In genomic region chr17:74516561-74516960, GRCh38 we compare ENCODE assay signal across 17 cellular contexts. TPM values are rescaled to one million over a fixed set of nuclear protein-coding genes. Genes with fewer than 3 reads are reported as not detected.
DNase-seq lines count a peak whose midpoint lies in the region; ATAC-seq and TF ChIP-seq lines count a peak whose summit lies in the region.
"Had no signal": no experiment of that assay in that cellular context is flagged by ENCODE, and none has a peak within 500 bp of the region (broad histone marks: within the 10 kb centered on the region; RNA-seq: fewer than 3 reads in every experiment).

No MANE protein-coding gene starts in this region.

- H3K4me3 ChIP-seq in colonic mucosa (no peak overlapping the region), vagina (no peak overlapping the region)
- H3K4me3 ChIP-seq: A549 had no signal

- H3K9me3 ChIP-seq in colonic mucosa (no peaks in the 10 kb centered on the region), vagina (no peaks in the 10 kb centered on the region)

- TF ChIP-seq CTCF in CD14-positive monocyte (IDR thresholded peaks at IDR 0.05) (no peak), colonic mucosa (IDR thresholded peaks at IDR 0.05) (no peak), vagina (IDR thresholded peaks at IDR 0.05) (no peak)

- H3K4me3 Mint-ChIP-seq in CD14-positive monocyte = no peak overlapping the region
- H3K4me3 Mint-ChIP-seq: CD8-positive, alpha-beta memory T cell; HFFc6 had no signal

- H3K27me3 Mint-ChIP-seq in CD14-positive monocyte (ENCODE audit: low read depth in 3 of 3) = peaks cover 0 to 20% (median 9%) of the 10 kb centered on the region in 3 donors

- H3K4me1 ChIP-seq in colonic mucosa (no peaks in the 10 kb centered on the region), vagina (no peaks in the 10 kb centered on the region)
- H3K4me1 ChIP-seq: A549, Caco-2 had no signal

- peaks cover 49 to 56% of the 10 kb centered on the region in 2 donors for H3K36me3 Mint-ChIP-seq in CD14-positive monocyte

- no peaks in the 10 kb centered on the region for H3K36me3 ChIP-seq in colonic mucosa
- no peaks in the 10 kb centered on the region for H3K36me3 ChIP-seq in vagina

- H3K27ac ChIP-seq in colonic mucosa (no peak overlapping the region), vagina (no peak overlapping the region)
- H3K27ac ChIP-seq: A549 had no signal

- H3K4me1 Mint-ChIP-seq in CD14-positive monocyte = peaks cover 63% of the 10 kb centered on the region

- ATAC-seq in HG03175 (IDR thresholded peaks at IDR 0.05; ENCODE audit: unreplicated experiment) = no peak
- ATAC-seq: A549 had no signal

- peak overlapping the region in 4 of 7 donors; percentile 46 to 99 (median 64) for H3K27ac Mint-ChIP-seq in CD14-positive monocyte
- H3K27ac Mint-ChIP-seq: CD8-positive, alpha-beta memory T cell; HFFc6 had no signal

- H3K9me3 Mint-ChIP-seq in CD14-positive monocyte = peaks cover 14 to 31% (median 22%) of the 10 kb centered on the region in 7 donors

- intact Hi-C loops in CD14-positive monocyte (cut with micrococcal nuclease) = no loop called here
- intact Hi-C loops in colonic mucosa (cut with DNase I) = no loop called here
- intact Hi-C loops in vagina (cut with DNase I) = no loop called here

- no peak for DNase-seq in CD14-positive monocyte (ENCODE audit: low spot score)
- peak; percentile 5 for DNase-seq in colonic mucosa
- DNase-seq in islet precursor cell = peak; percentile 37
- DNase-seq in vagina (ENCODE audit: extremely low spot score in 2 of 2) = peak; percentile 65 to 91
- no peak for DNase-seq in NCI-H2171 (lab: John Stamatoyannopoulos, UW)
- DNase-seq: Caco-2; CD8-positive, alpha-beta memory T cell; DND-41; GDM1; HCEC 1CT; HFFc6; IMR-90 had no signal

- no peak for TF ChIP-seq POLR2A in vagina (IDR thresholded peaks at IDR 0.05)

- H3K27me3 ChIP-seq in colonic mucosa = peaks cover 3% of the 10 kb centered on the region
- no peaks in the 10 kb centered on the region for H3K27me3 ChIP-seq in vagina

- no peak overlapping the region for H3K9ac ChIP-seq in colonic mucosa (ENCODE audit: low read depth in 2 of 2, low read length in 2 of 2)

RNA-seq across cellular contexts. Expression of gene CD300LB, which starts 14.7 kb away (rescaled TPM):
- 100 to 1,000 TPM in 1 of 2 donors, 10 to 100 TPM in 1; 88.0 to 102 TPM for polyA plus RNA-seq in CD14-positive monocyte
- total RNA-seq in colonic mucosa (under 1 TPM in 1 of 2 donors, not detected in 1; 0.69 TPM), vagina (0.25 TPM)
- total RNA-seq: Caco-2, H4, HFFc6, IMR-90 had no signal
- polyA plus RNA-seq: A549; AG04450; BJ; CD8-positive, alpha-beta memory T cell; IMR-90 had no signal

RNA-seq across cellular contexts. Expression of gene CD300C, which starts 29.4 kb away (rescaled TPM):
- polyA plus RNA-seq in CD14-positive monocyte = 100 to 1,000 TPM in 1 of 2 donors, 10 to 100 TPM in 1; 93.1 to 141 TPM
- total RNA-seq in colonic mucosa (1 to 10 TPM in 1 of 2 donors, under 1 TPM in 1; 0.35 to 1.1 TPM), vagina (not detected)
- total RNA-seq: Caco-2, HFFc6, IMR-90 had no signal
- polyA plus RNA-seq: A549; AG04450; CD8-positive, alpha-beta memory T cell; IMR-90 had no signal

RNA-seq across cellular contexts. Expression of gene CD300A, which starts 50.1 kb away (rescaled TPM):
- 100 to 1,000 TPM; 212 to 222 TPM for polyA plus RNA-seq in CD14-positive monocyte
- 1 to 10 TPM; 3.1 to 5.6 TPM for total RNA-seq in colonic mucosa
- total RNA-seq in vagina = 4.2 TPM
- total RNA-seq: Caco-2, H4, HFFc6, IMR-90 had no signal
- polyA plus RNA-seq: A549, AG04450, BJ, IMR-90 had no signal

RNA-seq across cellular contexts. Expression of gene CD300H, which starts 50.7 kb away (rescaled TPM):
- polyA plus RNA-seq in CD14-positive monocyte = 100 to 1,000 TPM in 1 of 2 donors, 10 to 100 TPM in 1; 84.7 to 148 TPM
- total RNA-seq in colonic mucosa = under 1 TPM in 1 of 2 donors, not detected in 1; 0.45 TPM
- total RNA-seq in vagina = not detected
- total RNA-seq: Caco-2; CD8-positive, alpha-beta memory T cell; H4; HFFc6; IMR-90 had no signal
- polyA plus RNA-seq: AG04450; BJ; CD8-positive, alpha-beta memory T cell; IMR-90 had no signal

Comparison
In these comparisons a context has a peak if more than half of its experiments do, and no peak if none do; other contexts are left out.
1. DNase-seq: peak in colonic mucosa (single experiment), islet precursor cell (single experiment) and vagina (2 of 2); none in CD14-positive monocyte (single experiment) and NCI-H2171 (single experiment).